In genomic region chr1:230174041-230174440, GRCh38 we compare ENCODE assay signal across 1 cellular context.
TF ChIP-seq lines count a peak whose summit lies in the region.

No MANE protein-coding gene starts in this region.

TF ChIP-seq in SK-N-SH treated with all-trans-retinoic acid at 6 μM for 48 hours, 23 proteins besides CTCF, POLR2A, EP300 and RAD21 (continued from another document):
- no peak for TF ChIP-seq CSRNP3 (CRISPR knock-in tag; IDR thresholded peaks at IDR 0.05)
- TF ChIP-seq ZFP30 (CRISPR knock-in tag; IDR thresholded peaks at IDR 0.05) = no peak
- TF ChIP-seq POU6F1 (CRISPR knock-in tag; IDR thresholded peaks at IDR 0.05; ENCODE audit: borderline replicate concordance, low read depth) = no peak
- no peak for TF ChIP-seq ZNF565 (CRISPR knock-in tag; conservative IDR thresholded peaks at IDR 0.05; ENCODE audit: low read depth)
- TF ChIP-seq ARNTL (CRISPR knock-in tag; IDR thresholded peaks at IDR 0.05; ENCODE audit: borderline replicate concordance, low read depth) = no peak
